ENCODE assay signal across 17 cellular contexts in genomic region chr6:53246924-53247323, GRCh38.
DNase-seq lines count a peak whose midpoint lies in the region; ATAC-seq and TF ChIP-seq lines count a peak whose summit lies in the region.
"Had no signal": no experiment of that assay in that cellular context is flagged by ENCODE, and none has a peak within 500 bp of the region (broad histone marks: within the 10 kb centered on the region; RNA-seq: fewer than 3 reads in every experiment).

No MANE protein-coding gene starts in this region.

- H4K5ac ChIP-seq in H9 (ENCODE audit: insufficient read length, low read depth, low read length): no peak overlapping the region

- H3K27ac ChIP-seq in H9 (ENCODE audit: insufficient read length, low read depth, low read length) (no peak overlapping the region), MM.1S (ENCODE audit: low read length) (no peak overlapping the region)
- H3K27ac ChIP-seq: SJSA1 had no signal

- no peak overlapping the region for H2BK20ac ChIP-seq in H9 (ENCODE audit: low read depth, low read length, poor library complexity, severe bottlenecking)

- no peak overlapping the region for H2AFZ ChIP-seq in H9 (ENCODE audit: low read length)
- no peak overlapping the region for H2AFZ ChIP-seq in MM.1S (ENCODE audit: low read length)

- H4K20me1 ChIP-seq in H9 (ENCODE audit: control insufficient read depth, insufficient read depth, insufficient read length): no peaks in the 10 kb centered on the region
- no peaks in the 10 kb centered on the region for H4K20me1 ChIP-seq in MM.1S (ENCODE audit: insufficient read depth, low read length)

- H2BK15ac ChIP-seq in H9 (ENCODE audit: low read depth, low read length): no peak overlapping the region

- H3K36me3 ChIP-seq in MM.1S (replicated peaks; ENCODE audit: insufficient read depth, low read length): no peaks in the 10 kb centered on the region
- H3K36me3 ChIP-seq: SJSA1 had no signal

- no peak overlapping the region for H4K8ac ChIP-seq in H9 (replicated peaks; ENCODE audit: insufficient read length, low read depth, low read length)

- no peak overlapping the region for H3K18ac ChIP-seq in H9 (ENCODE audit: insufficient read length, low read depth, low read length)

- H3K27ac Mint-ChIP-seq in WTC11: no peak overlapping the region
- H3K27ac Mint-ChIP-seq in naive B cell: peak overlapping the region; percentile 14 to 97 (median 82)
- no peak overlapping the region for H3K27ac Mint-ChIP-seq in activated CD4-positive, alpha-beta memory T cell treated with anti-CD3 and anti-CD28 coated beads for 36 hours
- no peak overlapping the region for H3K27ac Mint-ChIP-seq in H9
- H3K27ac Mint-ChIP-seq: CD4-positive, CD25-positive, alpha-beta regulatory T cell had no signal

- DNase-seq in DMS79 (lab: John Stamatoyannopoulos, UW) (peak; percentile 63), NCI-H510A (lab: John Stamatoyannopoulos, UW) (peak; percentile 36), WTC11 (ENCODE audit: low spot score) (no peak), naive B cell (no peak), H9 (no peak), MM.1S (no peak), kidney tubule cell (ENCODE audit: low spot score) (no peak)
- no peak for DNase-seq in activated CD4-positive, alpha-beta memory T cell treated with anti-CD3 and anti-CD28 coated beads for 36 hours
- DNase-seq: CD4-positive, CD25-positive, alpha-beta regulatory T cell; KG1; NCI-H1694; NCI-H2081; NCI-H446 treated with DMSO at 0.1 percent for 48 hours; NCI-H748 treated with DMSO at 0.1 percent for 48 hours; OCI-M1; T-helper 1 cell had no signal

- peak; percentile 47 for ATAC-seq in WTC11
- no peak for ATAC-seq in naive B cell (ENCODE audit: low read depth in 2 of 2)

- no peak for TF ChIP-seq CTCF in WTC11 (IDR thresholded peaks at IDR 0.05)
- no peak for TF ChIP-seq CTCF in H9 (conservative IDR thresholded peaks at IDR 0.05)
- TF ChIP-seq CTCF in MM.1S (IDR thresholded peaks at IDR 0.05; ENCODE audit: low read length): no peak

- no peaks in the 10 kb centered on the region for H3K23me2 ChIP-seq in H9 (ENCODE audit: insufficient read length, low read depth, low read length, poor library complexity, severe bottlenecking)

- H3K9ac ChIP-seq in H9 (ENCODE audit: extremely low read depth, insufficient read length, low read length) (no peak overlapping the region), MM.1S (ENCODE audit: low read length) (no peak overlapping the region)

- CTCF ChIA-PET in WTC11 (lab: Charles Lee): interaction anchor here (0.5 kb wide), 2 partner anchors 239 to 541 kb away, joined by 3 read pairs; no protein-coding TSS in a partner anchor
- CTCF ChIA-PET in activated CD4-positive, alpha-beta memory T cell treated with anti-CD3 and anti-CD28 coated beads for 36 hours (lab: Charles Lee): no interaction called here

- POLR2A ChIA-PET in WTC11 (lab: Charles Lee): no interaction called here
- POLR2A ChIA-PET in activated CD4-positive, alpha-beta memory T cell treated with anti-CD3 and anti-CD28 coated beads for 36 hours (lab: Charles Lee): no interaction called here

- no peak overlapping the region for H2BK5ac ChIP-seq in H9 (ENCODE audit: insufficient read length, low read length)

- no peaks in the 10 kb centered on the region for H3K4me1 ChIP-seq in H9 (ENCODE audit: insufficient read depth, low read length)
- H3K4me1 ChIP-seq in MM.1S (ENCODE audit: low read length): peaks cover 4% of the 10 kb centered on the region

- no peaks in the 10 kb centered on the region for H3K9me3 ChIP-seq in H9 (ENCODE audit: control insufficient read depth, low read depth, low read length)
- H3K9me3 ChIP-seq in MM.1S (replicated peaks; ENCODE audit: insufficient read depth, low read length): no peaks in the 10 kb centered on the region
- H3K9me3 ChIP-seq: SJSA1 had no signal

- no peak overlapping the region for H3T11ph ChIP-seq in H9 (ENCODE audit: low read length)

- H3F3A ChIP-seq in MM.1S (ENCODE audit: insufficient read depth, low read length): no peaks in the 10 kb centered on the region

- H3K36me3 Mint-ChIP-seq in WTC11 (no peaks in the 10 kb centered on the region), naive B cell (no peaks in the 10 kb centered on the region), H9 (ENCODE audit: insufficient read depth in 1 of 3, low read depth in 3 of 3) (no peaks in the 10 kb centered on the region)
- peaks cover 3% of the 10 kb centered on the region for H3K36me3 Mint-ChIP-seq in activated CD4-positive, alpha-beta memory T cell treated with anti-CD3 and anti-CD28 coated beads for 36 hours

- H3K79me2 ChIP-seq in H9 (ENCODE audit: insufficient read depth, low read length) (no peaks in the 10 kb centered on the region; the same call in 1 of the 2 replicates), MM.1S (ENCODE audit: low read length) (no peaks in the 10 kb centered on the region)

- no peak overlapping the region for H2AK5ac ChIP-seq in H9 (ENCODE audit: insufficient read length, low read length)

- H3K4ac ChIP-seq in H9 (ENCODE audit: low read depth, low read length): no peak overlapping the region

- H3K23ac ChIP-seq in H9 (ENCODE audit: insufficient read length, low read depth, low read length): no peak overlapping the region

- intact Hi-C loops in activated CD4-positive, alpha-beta memory T cell treated with anti-CD3 and anti-CD28 coated beads for 36 hours (cut with micrococcal nuclease): no loop called here

- no peak overlapping the region for H3K14ac ChIP-seq in H9 (ENCODE audit: insufficient read depth, low read length)

- H2BK120ac ChIP-seq in H9 (ENCODE audit: low read depth, low read length, poor library complexity, severe bottlenecking): no peak overlapping the region

- no CpG with 5 or more reads among the region's 2 CpGs for WGBS in H9 (ENCODE audit: extremely low coverage, insufficient read length, low lambda C conversion rate)

- no peak overlapping the region for H4K91ac ChIP-seq in H9 (ENCODE audit: insufficient read length, low read depth, low read length)

- no peak overlapping the region for H3K4me3 ChIP-seq in MM.1S (ENCODE audit: low read length)
- H3K4me3 ChIP-seq: SJSA1 had no signal

- no peak overlapping the region for H3K56ac ChIP-seq in H9 (ENCODE audit: insufficient read length, low read depth, low read length)

- no peaks in the 10 kb centered on the region for H3K9me2 ChIP-seq in MM.1S (replicated peaks; ENCODE audit: insufficient read depth, low read length)

- H3K4me3 Mint-ChIP-seq in WTC11: no peak overlapping the region
- H3K4me3 Mint-ChIP-seq in naive B cell: peak overlapping the region in 6 of 8 donors; percentile 41 to 89 (median 58)
- H3K4me3 Mint-ChIP-seq in activated CD4-positive, alpha-beta memory T cell treated with anti-CD3 and anti-CD28 coated beads for 36 hours: no peak overlapping the region
- H3K4me3 Mint-ChIP-seq in H9: no peak overlapping the region
- H3K4me3 Mint-ChIP-seq: CD4-positive, CD25-positive, alpha-beta regulatory T cell had no signal

- H3K4me2 ChIP-seq in H9 (ENCODE audit: insufficient read depth, insufficient read length, low read length) (no peak overlapping the region), MM.1S (ENCODE audit: low read depth, low read length) (no peak overlapping the region)

- no peaks in the 10 kb centered on the region for H3K27me3 ChIP-seq in H9 (ENCODE audit: insufficient read depth, low read length)
- no peaks in the 10 kb centered on the region for H3K27me3 ChIP-seq in MM.1S (replicated peaks; ENCODE audit: insufficient read depth, low read length)
- H3K27me3 ChIP-seq: SJSA1 had no signal

- H3K4me1 Mint-ChIP-seq in WTC11: no peaks in the 10 kb centered on the region
- H3K4me1 Mint-ChIP-seq in naive B cell: peaks cover 60 to 93% (median 76%) of the 10 kb centered on the region in 3 donors
- H3K4me1 Mint-ChIP-seq in activated CD4-positive, alpha-beta memory T cell treated with anti-CD3 and anti-CD28 coated beads for 36 hours (ENCODE audit: low read depth): peaks cover 6% of the 10 kb centered on the region
- peaks cover 0 to 5% of the 10 kb centered on the region in 2 experiments; a peak in 2 of 4 replicates for H3K4me1 Mint-ChIP-seq in H9

- no peaks in the 10 kb centered on the region for H3K79me1 ChIP-seq in H9 (ENCODE audit: insufficient read depth, low read depth, low read length, poor library complexity, severe bottlenecking)

- no peaks in the 10 kb centered on the region for H3K27me3 Mint-ChIP-seq in WTC11 (ENCODE audit: low read depth)
- no peaks in the 10 kb centered on the region for H3K27me3 Mint-ChIP-seq in naive B cell
- no peaks in the 10 kb centered on the region for H3K27me3 Mint-ChIP-seq in activated CD4-positive, alpha-beta memory T cell treated with anti-CD3 and anti-CD28 coated beads for 36 hours
- H3K27me3 Mint-ChIP-seq in H9 (ENCODE audit: low read depth): no peaks in the 10 kb centered on the region
- H3K27me3 Mint-ChIP-seq: CD4-positive, CD25-positive, alpha-beta regulatory T cell had no signal

- H2BK12ac ChIP-seq in H9 (ENCODE audit: insufficient read length, low read depth, low read length): no peak overlapping the region

- H3K9me3 Mint-ChIP-seq in WTC11 (peaks cover 5% of the 10 kb centered on the region; the same call in 1 of the 2 replicates), naive B cell (peaks cover 0 to 5% (median 0%) of the 10 kb centered on the region in 7 donors), H9 (no peaks in the 10 kb centered on the region)
- no peaks in the 10 kb centered on the region for H3K9me3 Mint-ChIP-seq in activated CD4-positive, alpha-beta memory T cell treated with anti-CD3 and anti-CD28 coated beads for 36 hours
- H3K9me3 Mint-ChIP-seq: CD4-positive, CD25-positive, alpha-beta regulatory T cell had no signal

TF ChIP-seq in WTC11, 78 proteins besides CTCF, POLR2A, EP300 and RAD21:
- no peak for TF ChIP-seq TP53 (CRISPR knock-in tag; IDR thresholded peaks at IDR 0.05)
- TF ChIP-seq NR1H2 (CRISPR knock-in tag; IDR thresholded peaks at IDR 0.05): no peak

Comparison
In these comparisons a context has a peak if more than half of its experiments do, and no peak if none do; other contexts are left out.
1. DNase-seq: peak in DMS79 (single experiment) and NCI-H510A (single experiment); none in WTC11 (single experiment), naive B cell (single experiment), activated CD4-positive, alpha-beta memory T cell treated with anti-CD3 and anti-CD28 coated beads for 36 hours (single experiment), H9 (single experiment), MM.1S (single experiment) and kidney tubule cell (single experiment).
2. H3K27ac Mint-ChIP-seq: peak in naive B cell (6 of 6); none in WTC11 (single experiment), activated CD4-positive, alpha-beta memory T cell treated with anti-CD3 and anti-CD28 coated beads for 36 hours (single experiment) and H9 (0 of 3).
3. H3K4me3 Mint-ChIP-seq: peak in naive B cell (6 of 8); none in WTC11 (single experiment), activated CD4-positive, alpha-beta memory T cell treated with anti-CD3 and anti-CD28 coated beads for 36 hours (single experiment) and H9 (0 of 2).